In genomic region chr5:116507051-116507537, GRCh38 we compare ENCODE assay signal across 19 cellular contexts.
DNase-seq lines count a peak whose midpoint lies in the region; ATAC-seq and TF ChIP-seq lines count a peak whose summit lies in the region.
"Had no signal": no experiment of that assay in that cellular context is flagged by ENCODE, and none has a peak within 500 bp of the region (broad histone marks: within the 10 kb centered on the region; RNA-seq: fewer than 3 reads in every experiment).

No MANE protein-coding gene starts in this region.

- H4K20me1 ChIP-seq in GM23248 (ENCODE audit: insufficient read depth) = no peaks in the 10 kb centered on the region

- H3K4me3 ChIP-seq in GM23248 (no peak overlapping the region), skeletal muscle cell (ENCODE audit: low read depth, low read length) (no peak overlapping the region)
- H3K4me3 ChIP-seq: cardiac muscle cell, HAP-1 had no signal

- peak overlapping the region; percentile 88 for H3K27ac Mint-ChIP-seq in glutamatergic neuron (ENCODE audit: unreplicated experiment)
- H3K27ac Mint-ChIP-seq: activated CD4-positive, alpha-beta memory T cell treated with anti-CD3 and anti-CD28 coated beads, Interleukin-2, amount 10 ng/mL, durations not matched to agents 7 days and 5 days; activated naive CD8-positive, alpha-beta T cell; activated T-cell treated with anti-CD3 and anti-CD28 coated beads, Interleukin-2, amount 50 U/mL, for 72 hours; natural killer cell had no signal

- H3K27me3 ChIP-seq in GM23248 (replicated peaks; ENCODE audit: insufficient read depth) = 0 out of 2 replicates have a peak, but pooled peaks cover 4% of the 10 kb centered on the region
- H3K27me3 ChIP-seq: BE2C, cardiac muscle cell, foreskin keratinocyte had no signal

- H3K4me3 Mint-ChIP-seq in glutamatergic neuron (ENCODE audit: unreplicated experiment) = peak overlapping the region; percentile 76
- H3K4me3 Mint-ChIP-seq: activated CD4-positive, alpha-beta memory T cell treated with anti-CD3 and anti-CD28 coated beads, Interleukin-2, amount 10 ng/mL, durations not matched to agents 7 days and 5 days; activated naive CD8-positive, alpha-beta T cell; activated T-cell treated with anti-CD3 and anti-CD28 coated beads, Interleukin-2, amount 50 U/mL, for 72 hours; natural killer cell had no signal

- peak; percentile 47 for DNase-seq in GM23248
- peak; percentile 76 for DNase-seq in amniotic epithelial cell (ENCODE audit: low read depth)
- no peak for DNase-seq in glutamatergic neuron
- peak; percentile 85 for DNase-seq in skeletal muscle cell (ENCODE audit: low read depth)
- DNase-seq in DMS 273 (lab: John Stamatoyannopoulos, UW; ENCODE audit: unreplicated experiment) = no peak
- no peak for DNase-seq in stimulated activated naive CD4-positive, alpha-beta T cell treated with Interleukin-2 at 50 U/mL for 16 hours (lab: John Stamatoyannopoulos, UW)
- DNase-seq: activated CD4-positive, alpha-beta memory T cell treated with anti-CD3 and anti-CD28 coated beads, Interleukin-2, amount 10 ng/mL, durations not matched to agents 7 days and 5 days; activated T-cell treated with anti-CD3 and anti-CD28 coated beads, Interleukin-2, amount 50 U/mL, for 72 hours; BE2C; foreskin keratinocyte; GF-D8; natural killer cell; NCI-H2081 treated with DMSO at 0.1 percent for 48 hours; NCI-H526 treated with DMSO at 0.1 percent for 48 hours had no signal

- H3K9me3 ChIP-seq in GM23248 (ENCODE audit: low read depth) = no peaks in the 10 kb centered on the region
- H3K9me3 ChIP-seq: BE2C, HAP-1 had no signal

- TF ChIP-seq CTCF in glutamatergic neuron (IDR thresholded peaks at IDR 0.05; ENCODE audit: partially characterized antibody, unreplicated experiment) = no peak

- no peak overlapping the region for H3K27ac ChIP-seq in GM23248
- H3K27ac ChIP-seq: cardiac muscle cell, foreskin keratinocyte had no signal

- peaks cover 10% of the 10 kb centered on the region for H3K9me3 Mint-ChIP-seq in glutamatergic neuron (ENCODE audit: unreplicated experiment)
- H3K9me3 Mint-ChIP-seq: activated CD4-positive, alpha-beta memory T cell treated with anti-CD3 and anti-CD28 coated beads, Interleukin-2, amount 10 ng/mL, durations not matched to agents 7 days and 5 days; activated T-cell treated with anti-CD3 and anti-CD28 coated beads, Interleukin-2, amount 50 U/mL, for 72 hours; natural killer cell had no signal

- H3K4me1 Mint-ChIP-seq in glutamatergic neuron (ENCODE audit: low read depth, unreplicated experiment) = peaks cover 54% of the 10 kb centered on the region
- H3K4me1 Mint-ChIP-seq: activated CD4-positive, alpha-beta memory T cell treated with anti-CD3 and anti-CD28 coated beads, Interleukin-2, amount 10 ng/mL, durations not matched to agents 7 days and 5 days; natural killer cell had no signal

- no peaks in the 10 kb centered on the region for H3K9me2 ChIP-seq in GM23248 (ENCODE audit: insufficient read depth)

- no peak for ATAC-seq in GM21447 (IDR thresholded peaks at IDR 0.05; ENCODE audit: unreplicated experiment)
- ATAC-seq: activated T-cell treated with anti-CD3 and anti-CD28 coated beads, Interleukin-2, amount 50 U/mL, for 72 hours; foreskin keratinocyte; natural killer cell; Panc1 had no signal

- H3K4me1 ChIP-seq in GM23248 (ENCODE audit: insufficient read depth) = no peaks in the 10 kb centered on the region
- H3K4me1 ChIP-seq: foreskin keratinocyte had no signal

- no peak overlapping the region for H3K9ac ChIP-seq in GM23248

- no peaks in the 10 kb centered on the region for H3K36me3 ChIP-seq in GM23248 (ENCODE audit: low read depth)
- H3K36me3 ChIP-seq: BE2C, cardiac muscle cell had no signal

- no peaks in the 10 kb centered on the region for H3K79me2 ChIP-seq in GM23248 (ENCODE audit: insufficient read depth)

- 0 out of 2 replicates have a peak, but pooled peaks cover 4% of the 10 kb centered on the region for H3F3A ChIP-seq in GM23248 (ENCODE audit: insufficient read depth)

- H3K36me3 Mint-ChIP-seq in glutamatergic neuron (ENCODE audit: unreplicated experiment) = no peaks in the 10 kb centered on the region
- H3K36me3 Mint-ChIP-seq: natural killer cell had no signal

- H3K4me2 ChIP-seq in GM23248 (ENCODE audit: unreplicated experiment) = no peak overlapping the region

- H3K27me3 Mint-ChIP-seq in glutamatergic neuron (ENCODE audit: unreplicated experiment) = peaks cover 8% of the 10 kb centered on the region
- H3K27me3 Mint-ChIP-seq: activated CD4-positive, alpha-beta memory T cell treated with anti-CD3 and anti-CD28 coated beads, Interleukin-2, amount 10 ng/mL, durations not matched to agents 7 days and 5 days; activated naive CD8-positive, alpha-beta T cell had no signal

- no peak overlapping the region for H2AFZ ChIP-seq in GM23248

- 10 to 11% methylated on average over 3 of the region's 3 CpGs for WGBS in GM23248 (ENCODE audit: low coverage in 1 of 2, low lambda C conversion rate in 2 of 2, missing lambda C conversion rate in 2 of 2), 2 experiments

- in situ Hi-C loops in GM23248 (cut with MboI) = no loop called here

Comparison
In these comparisons a context has a peak if more than half of its experiments do, and no peak if none do; other contexts are left out.
1. DNase-seq: peak in GM23248 (single experiment), amniotic epithelial cell (single experiment) and skeletal muscle cell (single experiment); none in glutamatergic neuron (single experiment), DMS 273 (single experiment) and stimulated activated naive CD4-positive, alpha-beta T cell treated with Interleukin-2 at 50 U/mL for 16 hours (single experiment).